20 cellular contexts compared by ENCODE assay signal in the genomic region with DNA sequence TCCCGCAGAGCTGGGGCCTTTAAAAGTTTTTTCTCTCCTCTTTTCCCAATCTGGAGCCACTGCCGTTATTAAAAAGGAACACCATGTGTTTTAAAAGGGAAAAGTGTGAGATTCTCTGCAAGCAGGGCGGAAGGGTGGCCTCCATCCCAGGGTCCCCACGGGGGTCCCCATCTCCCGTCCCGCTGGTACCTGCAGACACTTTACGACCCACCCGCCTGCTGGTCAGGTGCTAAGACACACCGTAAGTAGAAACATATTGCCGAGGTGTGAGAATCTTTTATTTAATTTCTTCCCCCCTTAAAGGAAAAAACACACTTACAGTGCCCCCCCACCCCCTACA. TPM values are rescaled to one million over a fixed set of nuclear protein-coding genes. Genes with fewer than 3 reads are reported as not detected.
DNase-seq lines count a peak whose midpoint lies in the region; ATAC-seq, FAIRE-seq and TF ChIP-seq lines count a peak whose summit lies in the region.
"Had no signal": no experiment of that assay in that cellular context is flagged by ENCODE, and none has a peak within 500 bp of the region (broad histone marks: within the 10 kb centered on the region; RNA-seq: fewer than 3 reads in every experiment).

No MANE protein-coding gene starts in this region.

- H3K36me3 Mint-ChIP-seq in activated CD8-positive, alpha-beta T cell treated with anti-CD3 and anti-CD28 coated beads, Interleukin-2, amount 10 ng/mL, durations not matched to agents 7 days and 5 days (ENCODE audit: low read depth), result no peaks in the 10 kb centered on the region
- H3K36me3 Mint-ChIP-seq: CD8-positive, alpha-beta memory T cell; stimulated activated memory B cell treated with anti-CD40 and anti-IgM and Interleukin-4, amounts not matched to agents 10 μg/mL and 1 μg/mL and 100 μg/mL, for 72 hours had no signal

- no peak for TF ChIP-seq CTCF in HEK293 (tag by site-specific recombination; IDR thresholded peaks at IDR 0.05)
- TF ChIP-seq CTCF in endothelial cell of umbilical vein (IDR thresholded peaks at IDR 0.05; ENCODE audit: extremely low read depth in 1 of 2, insufficient read depth in 1 of 2, low read depth in 1 of 2, low read length in 2 of 2), result no peak

- DNase-seq in endothelial cell of umbilical vein (ENCODE audit: low read depth, low spot score), result no peak
- no peak for DNase-seq in GF-D8 (lab: John Stamatoyannopoulos, UW)
- DNase-seq in activated CD8-positive, alpha-beta T cell treated with anti-CD3 and anti-CD28 coated beads, Interleukin-2, amount 10 ng/mL, durations not matched to agents 7 days and 5 days, result no peak
- no peak for DNase-seq in iPS-NIHi11 (ENCODE audit: low spot score)
- DNase-seq: activated CD4-positive, alpha-beta T cell treated with anti-CD3 and anti-CD28 coated beads, Interleukin-2, amount 50 U/mL, for 1 hour; activated gamma-delta T cell; CD8-positive, alpha-beta memory T cell; DMS79; foreskin keratinocyte; KBM-7; NCI-H1694; NCI-H748 treated with DMSO at 0.1 percent for 48 hours; SHP77; trophoblast cell had no signal

- H3K9ac ChIP-seq in endothelial cell of umbilical vein (replicated peaks; ENCODE audit: extremely low read depth, insufficient read depth, low read length), result no peak overlapping the region
- no peak overlapping the region for H3K9ac ChIP-seq in skeletal muscle satellite cell (ENCODE audit: low read depth, low read length)

- peaks cover 61% of the 10 kb centered on the region for H3K27me3 Mint-ChIP-seq in activated CD8-positive, alpha-beta T cell treated with anti-CD3 and anti-CD28 coated beads, Interleukin-2, amount 10 ng/mL, durations not matched to agents 7 days and 5 days (ENCODE audit: low read depth)

- no peak for FAIRE-seq in endothelial cell of umbilical vein (lab: Jason Lieb, UNC)

- H3K27ac Mint-ChIP-seq in activated CD8-positive, alpha-beta T cell treated with anti-CD3 and anti-CD28 coated beads, Interleukin-2, amount 10 ng/mL, durations not matched to agents 7 days and 5 days, result no peak overlapping the region
- H3K27ac Mint-ChIP-seq: stimulated activated memory B cell treated with anti-CD40 and anti-IgM and Interleukin-4, amounts not matched to agents 10 μg/mL and 1 μg/mL and 100 μg/mL, for 72 hours had no signal

- no peak overlapping the region for H3K4me2 ChIP-seq in endothelial cell of umbilical vein (ENCODE audit: insufficient read depth, low read length)
- H3K4me2 ChIP-seq in skeletal muscle satellite cell (ENCODE audit: low read length), result peak overlapping the region; percentile 84

- POLR2A ChIA-PET in HEK293 (lab: Yijun Ruan, JAX), result interaction anchor here (1.1 kb wide), 1 partner anchor 16 kb away, joined by 8 read pairs; no protein-coding TSS in a partner anchor
- POLR2A ChIA-PET in endothelial cell of umbilical vein (lab: Charles Lee), result no interaction called here
- POLR2A ChIA-PET in activated CD8-positive, alpha-beta T cell treated with anti-CD3 and anti-CD28 coated beads, Interleukin-2, amount 10 ng/mL, durations not matched to agents 7 days and 5 days (lab: Charles Lee), result interaction anchor here (0.5 to 0.6 kb wide), 2 partner anchors 382 to 463 kb away, joined by 3 read pairs; no protein-coding TSS in a partner anchor

- H3K27ac ChIP-seq in HEK293 (ENCODE audit: extremely low read depth, low read depth, low read length), result no peak overlapping the region
- no peak overlapping the region for H3K27ac ChIP-seq in endothelial cell of umbilical vein (ENCODE audit: insufficient read depth, low read depth, low read length)
- H3K27ac ChIP-seq: foreskin keratinocyte had no signal

- no peaks in the 10 kb centered on the region for H3K36me3 ChIP-seq in HEK293 (ENCODE audit: control insufficient read depth in 2 of 2, insufficient read depth in 1 of 2, low read length in 2 of 2)
- no peaks in the 10 kb centered on the region for H3K36me3 ChIP-seq in endothelial cell of umbilical vein (ENCODE audit: control insufficient read depth in 2 of 2, extremely low read depth in 1 of 2, insufficient read depth in 2 of 2, low read length in 2 of 2)
- H3K36me3 ChIP-seq in skeletal muscle satellite cell (ENCODE audit: insufficient read depth, low read length), result no peaks in the 10 kb centered on the region

- no peaks in the 10 kb centered on the region; the same call in 1 of the 2 replicates for H3K4me1 ChIP-seq in HEK293 (ENCODE audit: control insufficient read depth, insufficient read depth, low read length)
- H3K4me1 ChIP-seq in endothelial cell of umbilical vein (ENCODE audit: control insufficient read depth, extremely low read depth, insufficient read depth, low read length), result no peaks in the 10 kb centered on the region
- H3K4me1 ChIP-seq in skeletal muscle satellite cell (ENCODE audit: control insufficient read depth, insufficient read depth, low read length), result peaks cover 23% of the 10 kb centered on the region
- H3K4me1 ChIP-seq: foreskin keratinocyte had no signal

- dilution Hi-C loops in endothelial cell of umbilical vein (cut with MboI; ENCODE audit: extremely low pct_ligation_motif_present, low sequenced_read_pairs), result no loop called here

- no peaks in the 10 kb centered on the region for H3K9me1 ChIP-seq in endothelial cell of umbilical vein (replicated peaks; ENCODE audit: control insufficient read depth, extremely low read depth, insufficient read depth, low read length)

- H3K9me3 Mint-ChIP-seq in activated CD8-positive, alpha-beta T cell treated with anti-CD3 and anti-CD28 coated beads, Interleukin-2, amount 10 ng/mL, durations not matched to agents 7 days and 5 days (ENCODE audit: insufficient read depth), result no peaks in the 10 kb centered on the region
- H3K9me3 Mint-ChIP-seq: CD8-positive, alpha-beta memory T cell; stimulated activated memory B cell treated with anti-CD40 and anti-IgM and Interleukin-4, amounts not matched to agents 10 μg/mL and 1 μg/mL and 100 μg/mL, for 72 hours had no signal

- no peaks in the 10 kb centered on the region for H3K79me2 ChIP-seq in endothelial cell of umbilical vein (ENCODE audit: control insufficient read depth, insufficient read depth, low read length)

- H3K9me3 ChIP-seq in HEK293 (ENCODE audit: control insufficient read depth, insufficient read depth, low read depth, low read length) (no peaks in the 10 kb centered on the region), endothelial cell of umbilical vein (replicated peaks; ENCODE audit: control insufficient read depth, insufficient read depth, low read length) (no peaks in the 10 kb centered on the region), skeletal muscle satellite cell (replicated peaks; ENCODE audit: low read length) (no peaks in the 10 kb centered on the region)

- H3K4me3 Mint-ChIP-seq in activated CD8-positive, alpha-beta T cell treated with anti-CD3 and anti-CD28 coated beads, Interleukin-2, amount 10 ng/mL, durations not matched to agents 7 days and 5 days, result no peak overlapping the region

- peaks cover 7% of the 10 kb centered on the region for H3K4me1 Mint-ChIP-seq in activated CD8-positive, alpha-beta T cell treated with anti-CD3 and anti-CD28 coated beads, Interleukin-2, amount 10 ng/mL, durations not matched to agents 7 days and 5 days (ENCODE audit: low read depth)

- no TSS peak for BruUV-seq in endothelial cell of umbilical vein (replicated peaks; lab: Mats Ljungman, UMichigan)

- intact Hi-C loops in endothelial cell of umbilical vein (cut with micrococcal nuclease), result loop anchor here (5.0 kb wide), 1 partner anchor 43 kb away; no protein-coding TSS in a partner anchor

- H4K20me1 ChIP-seq in endothelial cell of umbilical vein (replicated peaks; ENCODE audit: control insufficient read depth, extremely low read depth, insufficient read depth, low read length), result no peaks in the 10 kb centered on the region

- H2AFZ ChIP-seq in endothelial cell of umbilical vein (ENCODE audit: low read depth, low read length), result no peak overlapping the region

- no peak for ATAC-seq in activated CD8-positive, alpha-beta T cell treated with anti-CD3 and anti-CD28 coated beads, Interleukin-2, amount 10 ng/mL, durations not matched to agents 7 days and 5 days
- ATAC-seq: foreskin keratinocyte; stimulated activated memory B cell treated with anti-CD40 and anti-IgM and Interleukin-4, amounts not matched to agents 10 μg/mL and 1 μg/mL and 100 μg/mL, for 72 hours had no signal

- H3K27me3 ChIP-seq in endothelial cell of umbilical vein (ENCODE audit: control insufficient read depth in 2 of 2, insufficient read depth in 2 of 2, low read length in 2 of 2) (peaks cover 53 to 60% of the 10 kb centered on the region in 2 experiments), skeletal muscle satellite cell (ENCODE audit: control insufficient read depth, insufficient read depth, low read length) (peaks cover 26% of the 10 kb centered on the region)

- H3K4me3 ChIP-seq in HEK293 (ENCODE audit: low read depth, low read length), result no peak overlapping the region
- no peak overlapping the region for H3K4me3 ChIP-seq in endothelial cell of umbilical vein (replicated peaks in 1 of 3; ENCODE audit: insufficient read depth in 1 of 3, low read depth in 1 of 3, low read length in 3 of 3)
- peak overlapping the region; percentile 72 for H3K4me3 ChIP-seq in skeletal muscle satellite cell (ENCODE audit: low read length)

- TF ChIP-seq POLR2A in endothelial cell of umbilical vein (IDR thresholded peaks at IDR 0.05; ENCODE audit: low read depth, low read length), result no peak

- CTCF ChIA-PET in HEK293 (lab: Yijun Ruan, JAX), result interaction anchor here (1.1 kb wide), 1 partner anchor 72 kb away, joined by 6 read pairs; no protein-coding TSS in a partner anchor
- CTCF ChIA-PET in endothelial cell of umbilical vein (lab: Charles Lee), result interaction anchor here (0.6 kb wide), 1 partner anchor 134 kb away, joined by 4 read pairs; no protein-coding TSS in a partner anchor
- CTCF ChIA-PET in activated CD8-positive, alpha-beta T cell treated with anti-CD3 and anti-CD28 coated beads, Interleukin-2, amount 10 ng/mL, durations not matched to agents 7 days and 5 days (lab: Charles Lee), result no interaction called here

RNA-seq across cellular contexts. Expression of gene CRLF1, which starts 1.8 kb away (rescaled TPM):
- not detected in 2 replicates for total RNA-seq in endothelial cell of umbilical vein
- 0.18 and 0.37 TPM in 2 replicates for polyA plus RNA-seq in endothelial cell of umbilical vein
- 0.11 and 0.19 TPM in 2 replicates for polyA plus RNA-seq in endothelial cell of umbilical vein (2011; cell fraction: cytosol; rRNA removed)
- not detected in 2 replicates for polyA plus RNA-seq in endothelial cell of umbilical vein (2011; cell fraction: nucleus; rRNA removed)
- polyA plus RNA-seq in endothelial cell of umbilical vein (2012), result 1.6 and 2.4 TPM in 2 replicates
- 0.49 TPM in 1 of 2 replicates, not detected in the other for polyA minus RNA-seq in endothelial cell of umbilical vein
- polyA minus RNA-seq in endothelial cell of umbilical vein (2011; cell fraction: cytosol; rRNA and poly(A)+ RNA removed), result not detected
- polyA minus RNA-seq in endothelial cell of umbilical vein (2011; cell fraction: nucleus; rRNA and poly(A)+ RNA removed), result not detected in 2 replicates
- 21.6 and 36.8 TPM in 2 replicates for total RNA-seq in skeletal muscle satellite cell (2012; rRNA removed)
- not detected for total RNA-seq in activated CD8-positive, alpha-beta T cell treated with anti-CD3 and anti-CD28 coated beads, Interleukin-2, amount 10 ng/mL, durations not matched to agents 7 days and 5 days
- total RNA-seq: CD8-positive, alpha-beta memory T cell; T-helper 1 cell treated with Interleukin-12 subunit alpha and Interleukin-12 subunit beta and Interleukin-4 antibody, amounts not matched to agents 30 ng/mL and 1 ng/mL, for 36 hours had no signal
- polyA plus RNA-seq: CD8-positive, alpha-beta memory T cell had no signal

RNA-seq across cellular contexts. Expression of gene TMEM59L, which starts 7.9 kb away (rescaled TPM):
- total RNA-seq in endothelial cell of umbilical vein, result 0.25 and 0.97 TPM in 2 replicates
- 0.43 and 0.60 TPM in 2 replicates for polyA plus RNA-seq in endothelial cell of umbilical vein
- 0.14 and 0.25 TPM in 2 replicates for polyA plus RNA-seq in endothelial cell of umbilical vein (2011; cell fraction: cytosol; rRNA removed)
- 2.0 and 2.1 TPM in 2 replicates for polyA plus RNA-seq in endothelial cell of umbilical vein (2011; cell fraction: nucleus; rRNA removed)
- polyA plus RNA-seq in endothelial cell of umbilical vein (2012), result 0.83 and 0.90 TPM in 2 replicates
- 0.27 TPM in 1 of 2 replicates, not detected in the other for polyA minus RNA-seq in endothelial cell of umbilical vein
- polyA minus RNA-seq in endothelial cell of umbilical vein (2011; cell fraction: cytosol; rRNA and poly(A)+ RNA removed), result not detected
- not detected in 2 replicates for polyA minus RNA-seq in endothelial cell of umbilical vein (2011; cell fraction: nucleus; rRNA and poly(A)+ RNA removed)
- 0.87 and 1.0 TPM in 2 replicates for total RNA-seq in skeletal muscle satellite cell (2012; rRNA removed)
- not detected for total RNA-seq in activated CD8-positive, alpha-beta T cell treated with anti-CD3 and anti-CD28 coated beads, Interleukin-2, amount 10 ng/mL, durations not matched to agents 7 days and 5 days
- total RNA-seq: CD8-positive, alpha-beta memory T cell; dermis microvascular lymphatic vessel endothelial cell; foreskin keratinocyte; mononuclear cell had no signal
- polyA plus RNA-seq: CD8-positive, alpha-beta memory T cell; foreskin keratinocyte had no signal

RNA-seq across cellular contexts. Expression of gene REX1BD, which starts 16.2 kb away (rescaled TPM):
- total RNA-seq in endothelial cell of umbilical vein, result 64.0 and 64.4 TPM in 2 replicates
- polyA plus RNA-seq in endothelial cell of umbilical vein, result 90.9 and 115 TPM in 2 replicates
- 43.9 and 61.4 TPM in 2 replicates for polyA plus RNA-seq in endothelial cell of umbilical vein (2011; cell fraction: cytosol; rRNA removed)
- 123 and 146 TPM in 2 replicates for polyA plus RNA-seq in endothelial cell of umbilical vein (2011; cell fraction: nucleus; rRNA removed)
- 48.8 and 72.1 TPM in 2 replicates for polyA plus RNA-seq in endothelial cell of umbilical vein (2012)
- 6.2 and 12.6 TPM in 2 replicates for polyA minus RNA-seq in endothelial cell of umbilical vein
- 21.3 TPM for polyA minus RNA-seq in endothelial cell of umbilical vein (2011; cell fraction: cytosol; rRNA and poly(A)+ RNA removed)
- polyA minus RNA-seq in endothelial cell of umbilical vein (2011; cell fraction: nucleus; rRNA and poly(A)+ RNA removed), result 6.5 and 10.3 TPM in 2 replicates
- 54.2 and 74.0 TPM in 2 replicates for total RNA-seq in skeletal muscle satellite cell (2012; rRNA removed)
- total RNA-seq in activated CD8-positive, alpha-beta T cell treated with anti-CD3 and anti-CD28 coated beads, Interleukin-2, amount 10 ng/mL, durations not matched to agents 7 days and 5 days, result 10 to 100 TPM; 91.5 to 98.7 TPM

RNA-seq across cellular contexts. Expression of gene KLHL26, which starts 32.0 kb away (rescaled TPM):
- 6.2 and 6.7 TPM in 2 replicates for total RNA-seq in endothelial cell of umbilical vein
- polyA plus RNA-seq in endothelial cell of umbilical vein, result 2.4 and 2.8 TPM in 2 replicates
- polyA plus RNA-seq in endothelial cell of umbilical vein (2011; cell fraction: cytosol; rRNA removed), result 2.5 and 2.6 TPM in 2 replicates
- 3.8 and 4.1 TPM in 2 replicates for polyA plus RNA-seq in endothelial cell of umbilical vein (2011; cell fraction: nucleus; rRNA removed)
- 2.2 and 3.2 TPM in 2 replicates for polyA plus RNA-seq in endothelial cell of umbilical vein (2012)
- polyA minus RNA-seq in endothelial cell of umbilical vein, result 6.3 and 11.0 TPM in 2 replicates
- 3.1 TPM for polyA minus RNA-seq in endothelial cell of umbilical vein (2011; cell fraction: cytosol; rRNA and poly(A)+ RNA removed)
- polyA minus RNA-seq in endothelial cell of umbilical vein (2011; cell fraction: nucleus; rRNA and poly(A)+ RNA removed), result 4.0 and 6.0 TPM in 2 replicates
- total RNA-seq in skeletal muscle satellite cell (2012; rRNA removed), result 3.3 and 3.5 TPM in 2 replicates
- total RNA-seq in activated CD8-positive, alpha-beta T cell treated with anti-CD3 and anti-CD28 coated beads, Interleukin-2, amount 10 ng/mL, durations not matched to agents 7 days and 5 days, result 10 to 100 TPM; 13.2 to 13.4 TPM

RNA-seq across cellular contexts. Expression of gene UBA52, which starts 33.1 kb away (rescaled TPM):
- 1,218 and 1,221 TPM in 2 replicates for total RNA-seq in endothelial cell of umbilical vein
- polyA plus RNA-seq in endothelial cell of umbilical vein, result 3,506 and 3,571 TPM in 2 replicates
- polyA plus RNA-seq in endothelial cell of umbilical vein (2011; cell fraction: cytosol; rRNA removed), result 2,771 and 2,866 TPM in 2 replicates
- 575 and 662 TPM in 2 replicates for polyA plus RNA-seq in endothelial cell of umbilical vein (2011; cell fraction: nucleus; rRNA removed)
- 2,341 and 2,861 TPM in 2 replicates for polyA plus RNA-seq in endothelial cell of umbilical vein (2012)
- 1,836 and 1,951 TPM in 2 replicates for polyA minus RNA-seq in endothelial cell of umbilical vein
- polyA minus RNA-seq in endothelial cell of umbilical vein (2011; cell fraction: cytosol; rRNA and poly(A)+ RNA removed), result 681 TPM
- polyA minus RNA-seq in endothelial cell of umbilical vein (2011; cell fraction: nucleus; rRNA and poly(A)+ RNA removed), result 118 and 161 TPM in 2 replicates
- 695 and 1,141 TPM in 2 replicates for total RNA-seq in skeletal muscle satellite cell (2012; rRNA removed)
- total RNA-seq in activated CD8-positive, alpha-beta T cell treated with anti-CD3 and anti-CD28 coated beads, Interleukin-2, amount 10 ng/mL, durations not matched to agents 7 days and 5 days, result 1,000 to 10,000 TPM; 1,452 to 1,556 TPM
